13 cellular contexts compared by ENCODE assay signal in genomic region chr15:93477721-93478120, GRCh38.
"Had no signal": no experiment of that assay in that cellular context is flagged by ENCODE, and none has a peak within 500 bp of the region (broad histone marks: within the 10 kb centered on the region; RNA-seq: fewer than 3 reads in every experiment).

No MANE protein-coding gene starts in this region.

- H3K27me3 Mint-ChIP-seq: activated CD4-positive, alpha-beta T cell treated with anti-CD3 and anti-CD28 coated beads, Interleukin-2, amount 10 ng/mL, durations not matched to agents 7 days and 5 days had no signal

- DNase-seq: activated CD4-positive, alpha-beta T cell treated with anti-CD3 and anti-CD28 coated beads, Interleukin-2, amount 10 ng/mL, durations not matched to agents 7 days and 5 days; activated CD8-positive, alpha-beta T cell treated with anti-CD3 and anti-CD28 coated beads, Interleukin-2, amount 10 ng/mL, durations not matched to agents 7 days and 5 days; activated naive CD4-positive, alpha-beta T cell treated with anti-CD3 and anti-CD28 coated beads for 36 hours; activated T-cell treated with anti-CD3 and anti-CD28 coated beads, Interleukin-2, amount 50 U/mL, for 24 hours; erythroblast; midbrain; trophoblast cell had no signal

- H3K27ac Mint-ChIP-seq: activated CD4-positive, alpha-beta T cell treated with anti-CD3 and anti-CD28 coated beads, Interleukin-2, amount 10 ng/mL, durations not matched to agents 7 days and 5 days; activated CD8-positive, alpha-beta T cell treated with anti-CD3 and anti-CD28 coated beads, Interleukin-2, amount 10 ng/mL, durations not matched to agents 7 days and 5 days; activated naive CD4-positive, alpha-beta T cell treated with anti-CD3 and anti-CD28 coated beads for 36 hours; activated T-cell treated with anti-CD3 and anti-CD28 coated beads, Interleukin-2, amount 50 U/mL, for 24 hours; nephron; progenitor cell of endocrine pancreas; stimulated activated naive CD8-positive, alpha-beta T cell treated with anti-CD3 and anti-CD28 coated beads, Interleukin-15, Interleukin-2, amounts not matched to agents 100 ng/mL and 50 ng/mL, for 24 hours had no signal

- ATAC-seq: activated CD4-positive, CD25-positive, alpha-beta regulatory T cell treated with anti-CD3 and anti-CD28 coated beads, Interleukin-2, amount 50 U/mL, for 24 hours; activated CD8-positive, alpha-beta T cell treated with anti-CD3 and anti-CD28 coated beads, Interleukin-2, amount 10 ng/mL, durations not matched to agents 7 days and 5 days had no signal

- H3K9me3 Mint-ChIP-seq: activated CD4-positive, alpha-beta T cell treated with anti-CD3 and anti-CD28 coated beads, Interleukin-2, amount 10 ng/mL, durations not matched to agents 7 days and 5 days; activated naive CD4-positive, alpha-beta T cell treated with anti-CD3 and anti-CD28 coated beads for 36 hours; activated T-cell treated with anti-CD3 and anti-CD28 coated beads, Interleukin-2, amount 50 U/mL, for 24 hours; stimulated activated naive CD8-positive, alpha-beta T cell treated with anti-CD3 and anti-CD28 coated beads, Interleukin-15, Interleukin-2, amounts not matched to agents 100 ng/mL and 50 ng/mL, for 24 hours had no signal

- H3K4me1 Mint-ChIP-seq: activated CD4-positive, alpha-beta T cell treated with anti-CD3 and anti-CD28 coated beads, Interleukin-2, amount 10 ng/mL, durations not matched to agents 7 days and 5 days had no signal

- H3K4me3 ChIP-seq: coronary artery, skin epidermis had no signal

- H3K4me3 Mint-ChIP-seq: activated CD4-positive, alpha-beta T cell treated with anti-CD3 and anti-CD28 coated beads, Interleukin-2, amount 10 ng/mL, durations not matched to agents 7 days and 5 days; activated CD8-positive, alpha-beta T cell treated with anti-CD3 and anti-CD28 coated beads, Interleukin-2, amount 10 ng/mL, durations not matched to agents 7 days and 5 days; activated naive CD4-positive, alpha-beta T cell treated with anti-CD3 and anti-CD28 coated beads for 36 hours; activated T-cell treated with anti-CD3 and anti-CD28 coated beads, Interleukin-2, amount 50 U/mL, for 24 hours; nephron; stimulated activated naive CD8-positive, alpha-beta T cell treated with anti-CD3 and anti-CD28 coated beads, Interleukin-15, Interleukin-2, amounts not matched to agents 100 ng/mL and 50 ng/mL, for 24 hours had no signal

- H3K27ac ChIP-seq: coronary artery had no signal
